ENCODE assay signal across 12 cellular contexts in genomic region chr12:50581226-50582184, GRCh38.
A peak's percentile ranks its signal among the peaks of the same experiment; 100 is the strongest.
DNase-seq lines count a peak whose midpoint lies in the region; ATAC-seq and TF ChIP-seq lines count a peak whose summit lies in the region.
"Had no signal": no experiment of that assay in that cellular context is flagged by ENCODE, and none has a peak within 500 bp of the region (broad histone marks: within the 10 kb centered on the region; RNA-seq: fewer than 3 reads in every experiment).

No MANE protein-coding gene starts in this region.

- H3K27ac ChIP-seq in esophagus (ENCODE audit: low read depth in 2 of 2, low read length in 1 of 2), result peak overlapping the region; percentile 65 to 84
- no peak overlapping the region for H3K27ac ChIP-seq in parathyroid adenoma
- H3K27ac ChIP-seq: HL-60, vagina had no signal

- DNase-seq in EH (ENCODE audit: low read depth) (peak; percentile 84), NCI-H226 (peak; percentile 70), OCI-M2 (lab: John Stamatoyannopoulos, UW; ENCODE audit: unreplicated experiment) (no peak), NCI-H748 (lab: John Stamatoyannopoulos, UW; ENCODE audit: unreplicated experiment) (no peak)
- DNase-seq in stimulated activated CD4-positive, alpha-beta T cell treated with anti-CD3 and anti-CD28 coated beads, Interleukin-4, amount 100 ng/mL, for 4 hours, result no peak
- DNase-seq: NCI-H446 had no signal

- no peak for TF ChIP-seq CTCF in parathyroid adenoma (IDR thresholded peaks at IDR 0.05)

- H3K36me3 ChIP-seq in esophagus (ENCODE audit: control insufficient read depth in 2 of 2, insufficient read depth in 2 of 2, low read length in 1 of 2) (no peaks in the 10 kb centered on the region), parathyroid adenoma (ENCODE audit: control insufficient read depth, insufficient read depth, low read length) (no peaks in the 10 kb centered on the region)
- H3K36me3 ChIP-seq: vagina had no signal

- no peaks in the 10 kb centered on the region for H3K4me1 ChIP-seq in esophagus (ENCODE audit: control insufficient read depth in 2 of 2, insufficient read depth in 2 of 2, low read length in 1 of 2)
- peaks cover 10% of the 10 kb centered on the region for H3K4me1 ChIP-seq in parathyroid adenoma

- H3K4me3 ChIP-seq in esophagus (ENCODE audit: low read depth in 1 of 2, low read length in 2 of 2) (no peak overlapping the region), parathyroid adenoma (ENCODE audit: low read depth, low read length) (no peak overlapping the region)
- H3K4me3 ChIP-seq: lung, vagina had no signal

- WGBS in esophagus, 2 donors, result 72 to 76% methylated on average over 10 of the region's 10 CpGs

- no peak for ATAC-seq in GM21528 (IDR thresholded peaks at IDR 0.05; ENCODE audit: low FRiP score, unreplicated experiment)

- H3K9me3 ChIP-seq in esophagus (ENCODE audit: control insufficient read depth in 2 of 2, insufficient read depth in 1 of 2, low read depth in 1 of 2, low read length in 1 of 2) (no peaks in the 10 kb centered on the region), parathyroid adenoma (ENCODE audit: control insufficient read depth, low read length) (no peaks in the 10 kb centered on the region)
- H3K9me3 ChIP-seq: vagina had no signal

- H3K27me3 ChIP-seq in esophagus (ENCODE audit: control insufficient read depth in 1 of 2, insufficient read depth in 2 of 2, low read length in 2 of 2) (no peaks in the 10 kb centered on the region), parathyroid adenoma (ENCODE audit: control insufficient read depth, insufficient read depth, low read length) (no peaks in the 10 kb centered on the region)
- H3K27me3 ChIP-seq: vagina had no signal

- H3K9ac ChIP-seq in parathyroid adenoma, result no peak overlapping the region

- peak overlapping the region; percentile 26 for H2AFZ ChIP-seq in parathyroid adenoma

- H3K4me2 ChIP-seq in parathyroid adenoma (ENCODE audit: low read length), result peak overlapping the region; percentile 30

- H3K79me2 ChIP-seq in parathyroid adenoma, result peaks cover 50% of the 10 kb centered on the region

Comparison
In these comparisons a context has a peak if more than half of its experiments do, and no peak if none do; other contexts are left out.
1. DNase-seq: peak in EH (single experiment) and NCI-H226 (single experiment); none in stimulated activated CD4-positive, alpha-beta T cell treated with anti-CD3 and anti-CD28 coated beads, Interleukin-4, amount 100 ng/mL, for 4 hours (0 of 2), OCI-M2 (single experiment) and NCI-H748 (single experiment).